In the genomic region with DNA sequence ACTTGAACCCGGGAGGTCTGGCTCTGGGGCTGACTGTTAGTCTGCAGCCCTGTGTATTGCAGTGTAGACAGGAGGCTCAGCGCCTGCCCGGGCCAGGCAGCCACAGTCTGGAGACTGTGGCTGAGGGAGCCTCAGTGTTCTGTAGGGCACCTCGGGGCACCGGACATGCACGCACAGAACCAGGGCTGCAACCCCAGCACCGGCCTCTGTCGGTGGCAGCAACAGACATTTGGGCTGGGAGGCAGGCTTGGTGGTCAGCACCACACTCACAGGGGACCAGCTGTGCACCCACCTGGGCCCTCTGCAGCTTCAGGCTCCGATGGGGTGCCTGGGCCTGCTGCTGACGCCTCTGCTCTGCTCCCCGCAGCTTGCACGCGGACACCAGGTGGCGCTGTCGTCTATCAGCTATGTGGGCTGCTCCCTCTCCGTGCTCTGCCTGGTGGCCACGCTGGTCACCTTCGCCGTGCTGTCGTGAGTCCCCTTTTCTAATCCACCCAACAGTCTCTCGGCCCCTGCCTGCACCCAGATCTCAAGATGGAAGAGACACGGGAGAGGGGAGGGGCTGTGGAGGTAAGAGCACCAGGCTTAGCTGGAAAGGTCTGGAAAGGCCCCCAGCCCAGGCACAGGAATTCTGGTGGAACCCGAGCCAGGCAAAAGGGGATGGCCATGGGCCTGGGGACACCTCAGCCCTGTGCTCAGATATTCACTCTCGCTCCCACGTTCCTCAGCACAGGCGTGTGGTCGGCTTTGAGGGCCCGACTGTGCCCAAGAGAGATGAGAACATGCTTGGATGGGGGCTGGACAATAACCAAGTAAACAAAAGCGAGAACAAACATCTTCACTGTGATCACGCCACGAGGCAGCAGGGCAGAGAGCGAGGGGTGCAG, we compare ENCODE assay signal across 8 cellular contexts.
DNase-seq lines count a peak whose midpoint lies in the region; ATAC-seq, FAIRE-seq and TF ChIP-seq lines count a peak whose summit lies in the region.

No MANE protein-coding gene starts in this region.

- peak; percentile 59 for ATAC-seq in HG02970 (IDR thresholded peaks at IDR 0.05; ENCODE audit: low FRiP score, unreplicated experiment)
- ATAC-seq in HepG2 = peak; percentile 99

- H3K4me3 ChIP-seq in HepG2 (replicated peaks in 1 of 3; ENCODE audit: insufficient read depth in 1 of 3, low read depth in 2 of 3, low read length in 3 of 3) = peak overlapping the region in 1 of 3 experiments; percentile 11; a peak in 1 of 6 replicates

- intact Hi-C loops in HepG2 (cut with micrococcal nuclease; ENCODE audit: unreplicated experiment) = loop anchor here (1.0 to 10.0 kb wide), 2 partner anchors 28 to 730 kb away; no protein-coding TSS in a partner anchor

- no peak for TF ChIP-seq POLR2A in HepG2 (IDR thresholded peaks at IDR 0.05; ENCODE audit: insufficient read depth in 1 of 2, low read depth in 2 of 2, low read length in 2 of 2)

- H3K79me2 ChIP-seq in HepG2 (ENCODE audit: insufficient read depth, low read length) = no peaks in the 10 kb centered on the region

- H3K4me2 ChIP-seq in HepG2 (ENCODE audit: low read depth, low read length) = peak overlapping the region; percentile 38; the same call in 1 of the 2 replicates

- H3K9me3 Mint-ChIP-seq in chondrocyte (ENCODE audit: low read depth) = peaks cover 6% of the 10 kb centered on the region

- H3K9me3 ChIP-seq in HepG2 (ENCODE audit: low read length) = no peaks in the 10 kb centered on the region

- peaks cover 6% of the 10 kb centered on the region; the same call in 1 of the 2 replicates for H3K4me1 ChIP-seq in HepG2 (ENCODE audit: insufficient read depth, low read length)

- CTCF ChIA-PET in HepG2 (lab: Yijun Ruan, JAX; ENCODE audit: low intra/inter-chr PET ratio, low total read pairs) = interaction anchor here (0.6 to 2.2 kb wide), 3 partner anchors 28 to 278 kb away, joined by 3 to 13 read pairs (median 9); no protein-coding TSS in a partner anchor

- POLR2A ChIA-PET in HepG2 (lab: Yijun Ruan, JAX) = no interaction called here

- H2AFZ ChIP-seq in HepG2 (ENCODE audit: low read length) = no peak overlapping the region

- peaks cover 15% of the 10 kb centered on the region for H3K27me3 Mint-ChIP-seq in chondrocyte (ENCODE audit: low read depth)

- in situ Hi-C loops in HepG2 (cut with HindIII; ENCODE audit: extremely low pct_ligation_motif_present, low pct_unique_long_range_greater_than_20kb) = loop anchor here (10.0 to 25.0 kb wide), 2 partner anchors 350 to 733 kb away; partner anchors contain the start of gene MMP17

- H3K4me3 Mint-ChIP-seq in chondrocyte (ENCODE audit: unreplicated experiment) = no peak overlapping the region

- H3K27me3 ChIP-seq in HepG2 (ENCODE audit: control insufficient read depth in 1 of 2, insufficient read depth in 2 of 2, low read length in 2 of 2) = peaks cover 0 to 1% of the 10 kb centered on the region in 2 experiments; a peak in 1 of 5 replicates

- DNase-seq in SIG-M5 treated with dmso at 0.1 percent for 504 hours (lab: John Stamatoyannopoulos, UW; ENCODE audit: unreplicated experiment) (peak; percentile 72), SIG-M5 (lab: John Stamatoyannopoulos, UW) (no peak), NCI-H345 (lab: John Stamatoyannopoulos, UW) (peak; percentile 50), chondrocyte (ENCODE audit: low spot score) (peak; percentile 96), HepG2 (ENCODE audit: low spot score) (peak; percentile 50)
- DNase-seq in activated CD4-positive, alpha-beta T cell treated with anti-CD3 and anti-CD28 coated beads for 4 hours = peak; percentile 77 to 82
- DNase-seq in stimulated activated CD4-positive, alpha-beta T cell treated with anti-CD3 and anti-CD28 coated beads, TNF-alpha, amount 100 ng/mL, for 4 hours (ENCODE audit: low read depth in 3 of 3) = peak; percentile 62 to 84 (median 64)

- 34% methylated on average over 27 of the region's 32 CpGs for WGBS in HepG2 (ENCODE audit: low lambda C conversion rate)

- H3K36me3 ChIP-seq in HepG2 (replicated peaks in 1 of 2; ENCODE audit: control insufficient read depth in 1 of 2, insufficient read depth in 2 of 2, low read length in 2 of 2) = no peaks in the 10 kb centered on the region

- H3K4me1 Mint-ChIP-seq in chondrocyte (ENCODE audit: low read depth) = peaks cover 2% of the 10 kb centered on the region

- TF ChIP-seq RAD21 in HepG2 (CRISPR knock-in tag; IDR thresholded peaks at IDR 0.05) = peak; percentile 92

- no peak overlapping the region for H3K27ac ChIP-seq in HepG2 (ENCODE audit: extremely low read length, insufficient read depth, low read length)

- TF ChIP-seq EP300 in HepG2 (IDR thresholded peaks at IDR 0.05; ENCODE audit: low read depth in 2 of 2, low read length in 2 of 2) (no peak), HepG2 (CRISPR knock-in tag; IDR thresholded peaks at IDR 0.05; ENCODE audit: borderline replicate concordance) (no peak)

- no peak overlapping the region for H3K27ac Mint-ChIP-seq in chondrocyte (ENCODE audit: unreplicated experiment)

- peak; percentile 32 for FAIRE-seq in HepG2 (lab: Jason Lieb, UNC)

- TF ChIP-seq CTCF in chondrocyte (IDR thresholded peaks at IDR 0.05) (peak; percentile 94), HepG2 (CRISPR knock-in tag; IDR thresholded peaks at IDR 0.05) (peak; percentile 98)

- H3K9ac ChIP-seq in HepG2 (ENCODE audit: insufficient read depth, low read depth, low read length) = no peak overlapping the region

- no peaks in the 10 kb centered on the region for H4K20me1 ChIP-seq in HepG2 (ENCODE audit: insufficient read depth, low read length)

- H3K36me3 Mint-ChIP-seq in chondrocyte (ENCODE audit: low read depth) = peaks cover 2% of the 10 kb centered on the region

- no TSS peak for BruUV-seq in HepG2 (replicated peaks; lab: Mats Ljungman, UMichigan)

TF ChIP-seq in HepG2, 621 proteins besides CTCF, POLR2A, EP300 and RAD21 (continues in another document):
- TF ChIP-seq MAFF (IDR thresholded peaks at IDR 0.05; ENCODE audit: low read depth, low read length) (no peak), HBP1 (CRISPR knock-in tag; IDR thresholded peaks at IDR 0.05; ENCODE audit: low read depth) (no peak), RBFOX2 (IDR thresholded peaks at IDR 0.05; ENCODE audit: low read depth, low read length) (no peak), RAD51 (IDR thresholded peaks at IDR 0.05; ENCODE audit: borderline replicate concordance) (no peak), PREB (CRISPR knock-in tag; IDR thresholded peaks at IDR 0.05) (no peak), ZNF775 (CRISPR knock-in tag; IDR thresholded peaks at IDR 0.05; ENCODE audit: borderline replicate concordance) (no peak), FOXA1 (IDR thresholded peaks at IDR 0.05) (no peak), FOXA1 (CRISPR knock-in tag; IDR thresholded peaks at IDR 0.05) (no peak), TP53 (CRISPR knock-in tag; conservative IDR thresholded peaks at IDR 0.05) (no peak), KMT2B (CRISPR knock-in tag; IDR thresholded peaks at IDR 0.05) (no peak)
- TF ChIP-seq, protein P1, sequence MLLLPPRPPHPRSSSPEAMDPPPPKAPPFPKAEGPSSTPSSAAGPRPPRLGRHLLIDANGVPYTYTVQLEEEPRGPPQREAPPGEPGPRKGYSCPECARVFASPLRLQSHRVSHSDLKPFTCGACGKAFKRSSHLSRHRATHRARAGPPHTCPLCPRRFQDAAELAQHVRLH (CRISPR knock-in tag; IDR thresholded peaks at IDR 0.05; ENCODE audit: borderline replicate concordance, low read depth) = no peak
- TF ChIP-seq, protein P2, sequence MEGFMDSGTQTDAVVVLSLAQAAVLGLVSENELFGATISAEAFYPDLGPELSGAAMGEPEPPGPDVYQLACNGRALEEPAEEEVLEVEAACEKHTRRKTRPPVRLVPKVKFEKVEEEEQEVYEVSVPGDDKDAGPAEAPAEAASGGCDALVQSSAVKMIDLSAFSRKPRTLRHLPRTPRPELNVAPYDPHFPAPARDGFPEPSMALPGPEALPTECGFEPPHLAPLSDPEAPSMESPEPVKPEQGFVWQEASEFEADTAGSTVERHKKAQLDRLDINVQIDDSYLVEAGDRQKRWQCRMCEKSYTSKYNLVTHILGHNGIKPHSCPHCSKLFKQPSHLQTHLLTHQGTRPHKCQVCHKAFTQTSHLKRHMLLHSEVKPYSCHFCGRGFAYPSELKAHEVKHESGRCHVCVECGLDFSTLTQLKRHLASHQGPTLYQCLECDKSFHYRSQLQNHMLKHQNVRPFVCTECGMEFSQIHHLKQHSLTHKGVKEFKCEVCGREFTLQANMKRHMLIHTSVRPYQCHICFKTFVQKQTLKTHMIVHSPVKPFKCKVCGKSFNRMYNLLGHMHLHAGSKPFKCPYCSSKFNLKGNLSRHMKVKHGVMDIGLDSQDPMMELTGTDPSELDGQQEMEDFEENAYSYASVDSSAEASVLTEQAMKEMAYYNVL (CRISPR knock-in tag; IDR thresholded peaks at IDR 0.05; ENCODE audit: borderline replicate concordance) = no peak
- TF ChIP-seq, protein P3, sequence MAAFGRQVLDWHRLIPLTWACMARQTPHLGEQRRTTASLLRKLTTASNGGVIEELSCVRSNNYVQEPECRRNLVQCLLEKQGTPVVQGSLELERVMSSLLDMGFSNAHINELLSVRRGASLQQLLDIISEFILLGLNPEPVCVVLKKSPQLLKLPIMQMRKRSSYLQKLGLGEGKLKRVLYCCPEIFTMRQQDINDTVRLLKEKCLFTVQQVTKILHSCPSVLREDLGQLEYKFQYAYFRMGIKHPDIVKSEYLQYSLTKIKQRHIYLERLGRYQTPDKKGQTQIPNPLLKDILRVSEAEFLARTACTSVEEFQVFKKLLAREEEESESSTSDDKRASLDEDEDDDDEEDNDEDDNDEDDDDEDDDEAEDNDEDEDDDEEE (CRISPR knock-in tag; IDR thresholded peaks at IDR 0.05) = no peak
